In genomic region chr11:67312187-67313021, GRCh38 we compare ENCODE assay signal across 9 cellular contexts.
DNase-seq lines count a peak whose midpoint lies in the region; ATAC-seq lines count a peak whose summit lies in the region.
"Had no signal": no experiment of that assay in that cellular context is flagged by ENCODE, and none has a peak within 500 bp of the region (broad histone marks: within the 10 kb centered on the region; RNA-seq: fewer than 3 reads in every experiment).

No MANE protein-coding gene starts in this region.

- peaks cover 29 to 33% of the 10 kb centered on the region in 2 donors for H3K4me1 Mint-ChIP-seq in effector memory CD8-positive, alpha-beta T cell (ENCODE audit: low read depth in 2 of 2)

- peaks cover 20% of the 10 kb centered on the region for H3K36me3 Mint-ChIP-seq in effector memory CD8-positive, alpha-beta T cell (ENCODE audit: insufficient read depth)

- H3K27ac Mint-ChIP-seq in effector memory CD8-positive, alpha-beta T cell, result peak overlapping the region; percentile 75 to 93

- no peaks in the 10 kb centered on the region for H3K9me3 Mint-ChIP-seq in effector memory CD8-positive, alpha-beta T cell

- peak; percentile 34 for ATAC-seq in effector memory CD8-positive, alpha-beta T cell (replicated peaks)
- ATAC-seq in GM21619 (IDR thresholded peaks at IDR 0.05; ENCODE audit: unreplicated experiment) (no peak), HG03039 (IDR thresholded peaks at IDR 0.05; ENCODE audit: unreplicated experiment) (no peak), HG02870 (IDR thresholded peaks at IDR 0.05; ENCODE audit: unreplicated experiment) (no peak)
- ATAC-seq: right cardiac atrium had no signal

- H3K4me3 Mint-ChIP-seq in effector memory CD8-positive, alpha-beta T cell, result peak overlapping the region; percentile 52 to 53

- H3K27me3 Mint-ChIP-seq in effector memory CD8-positive, alpha-beta T cell, result no peaks in the 10 kb centered on the region

- DNase-seq in LoVo (ENCODE audit: low spot score) (peak; percentile 75), RPMI8226 (no peak)
- DNase-seq in activated CD4-positive, alpha-beta T cell treated with anti-CD3 and anti-CD28 coated beads for 1 hour, result peak; percentile 34
- no peak for DNase-seq in effector memory CD8-positive, alpha-beta T cell
- peak; percentile 40 to 51 for DNase-seq in stimulated activated CD8-positive, alpha-beta memory T cell treated with anti-CD3 and anti-CD28 coated beads, Interleukin-7, amount 100 ng/mL, for 4 hours (ENCODE audit: low read depth in 2 of 2)

Comparison
In these comparisons a context has a peak if more than half of its experiments do, and no peak if none do; other contexts are left out.
1. DNase-seq: peak in LoVo (single experiment), activated CD4-positive, alpha-beta T cell treated with anti-CD3 and anti-CD28 coated beads for 1 hour (single experiment) and stimulated activated CD8-positive, alpha-beta memory T cell treated with anti-CD3 and anti-CD28 coated beads, Interleukin-7, amount 100 ng/mL, for 4 hours (2 of 2); none in effector memory CD8-positive, alpha-beta T cell (0 of 3) and RPMI8226 (single experiment).